21 cellular contexts compared by ENCODE assay signal in the genomic region with DNA sequence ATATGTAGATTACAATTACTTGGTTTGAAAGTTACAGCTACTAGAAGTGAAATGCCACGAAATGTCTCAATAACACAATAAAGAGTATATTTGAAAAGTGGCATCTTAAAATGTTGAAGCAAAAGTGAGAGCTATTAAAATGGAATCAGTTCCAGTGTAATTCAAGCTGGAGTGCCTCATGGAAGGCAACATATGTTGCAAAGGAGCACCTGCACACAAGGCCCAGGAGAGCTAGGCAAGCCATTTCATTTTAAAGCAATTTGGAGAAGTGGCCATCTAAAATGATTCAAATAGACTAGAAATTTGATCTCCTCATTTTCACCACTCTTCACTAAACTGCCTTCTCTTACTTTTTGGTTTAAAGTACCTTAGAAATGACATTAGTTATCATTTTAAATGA.
"Had no signal": no experiment of that assay in that cellular context is flagged by ENCODE, and none has a peak within 500 bp of the region (broad histone marks: within the 10 kb centered on the region; RNA-seq: fewer than 3 reads in every experiment).

No MANE protein-coding gene starts in this region.

- H3K27ac Mint-ChIP-seq: activated B cell treated with CpG ODN at 0.5 μM for 24 hours; activated CD4-positive, alpha-beta memory T cell treated with anti-CD3 and anti-CD28 coated beads, Interleukin-2, amount 10 ng/mL, durations not matched to agents 7 days and 5 days; activated naive CD4-positive, alpha-beta T cell treated with anti-CD3 and anti-CD28 coated beads, Interleukin-2, amount 10 ng/mL, durations not matched to agents 7 days and 5 days; activated T-helper 17 cell treated with anti-CD3 and anti-CD28 coated beads, Interleukin-2, amount 50 U/mL, for 72 hours; memory B cell; stimulated activated memory B cell treated with anti-CD40 and anti-IgM and Interleukin-4, amounts not matched to agents 10 μg/mL and 1 μg/mL and 100 μg/mL, for 72 hours had no signal

- H3K4me1 Mint-ChIP-seq: activated B cell treated with CpG ODN at 0.5 μM for 24 hours; activated CD4-positive, alpha-beta memory T cell treated with anti-CD3 and anti-CD28 coated beads, Interleukin-2, amount 10 ng/mL, durations not matched to agents 7 days and 5 days; activated naive CD4-positive, alpha-beta T cell treated with anti-CD3 and anti-CD28 coated beads, Interleukin-2, amount 10 ng/mL, durations not matched to agents 7 days and 5 days; activated T-helper 17 cell treated with anti-CD3 and anti-CD28 coated beads, Interleukin-2, amount 50 U/mL, for 72 hours; central memory CD8-positive, alpha-beta T cell; memory B cell; stimulated activated memory B cell treated with anti-CD40 and anti-IgM and Interleukin-4, amounts not matched to agents 10 μg/mL and 1 μg/mL and 100 μg/mL, for 72 hours had no signal

- DNase-seq: activated B cell treated with CpG ODN at 0.5 μM for 24 hours; activated CD4-positive, alpha-beta memory T cell treated with anti-CD3 and anti-CD28 coated beads, Interleukin-2, amount 10 ng/mL, durations not matched to agents 7 days and 5 days; activated CD4-positive, alpha-beta T cell treated with anti-CD3 and anti-CD28 coated beads for 4 hours; activated naive CD4-positive, alpha-beta T cell treated with anti-CD3 and anti-CD28 coated beads, Interleukin-2, amount 10 ng/mL, durations not matched to agents 7 days and 5 days; activated T-cell treated with anti-CD3 and anti-CD28 coated beads, Interleukin-2, amount 50 U/mL, for 1 hour; aorta; brain microvascular endothelial cell; effector CD8-positive, alpha-beta T cell; gastrocnemius medialis; heart left ventricle; occipital lobe; posterior cingulate gyrus; sigmoid colon; stimulated activated CD4-positive, alpha-beta T cell treated with anti-CD3 and anti-CD28 coated beads, Interleukin-4, amount 100 ng/mL, for 24 hours; upper lobe of right lung had no signal

- H3K9me3 ChIP-seq: gastrocnemius medialis, heart left ventricle, sigmoid colon, thoracic aorta, upper lobe of right lung had no signal

- ATAC-seq: activated T-helper 17 cell treated with anti-CD3 and anti-CD28 coated beads, Interleukin-2, amount 50 U/mL, for 72 hours; esophagus mucosa; gastrocnemius medialis; heart left ventricle; stimulated activated memory B cell treated with anti-CD40 and anti-IgM and Interleukin-4, amounts not matched to agents 10 μg/mL and 1 μg/mL and 100 μg/mL, for 72 hours; upper lobe of right lung had no signal

- H3K27me3 Mint-ChIP-seq: activated B cell treated with CpG ODN at 0.5 μM for 24 hours; activated CD4-positive, alpha-beta memory T cell treated with anti-CD3 and anti-CD28 coated beads, Interleukin-2, amount 10 ng/mL, durations not matched to agents 7 days and 5 days; activated naive CD4-positive, alpha-beta T cell treated with anti-CD3 and anti-CD28 coated beads, Interleukin-2, amount 10 ng/mL, durations not matched to agents 7 days and 5 days; activated T-helper 17 cell treated with anti-CD3 and anti-CD28 coated beads, Interleukin-2, amount 50 U/mL, for 72 hours; central memory CD8-positive, alpha-beta T cell; stimulated activated memory B cell treated with anti-CD40 and anti-IgM and Interleukin-4, amounts not matched to agents 10 μg/mL and 1 μg/mL and 100 μg/mL, for 72 hours had no signal

- H3K36me3 Mint-ChIP-seq: activated naive CD4-positive, alpha-beta T cell treated with anti-CD3 and anti-CD28 coated beads, Interleukin-2, amount 10 ng/mL, durations not matched to agents 7 days and 5 days; memory B cell; stimulated activated memory B cell treated with anti-CD40 and anti-IgM and Interleukin-4, amounts not matched to agents 10 μg/mL and 1 μg/mL and 100 μg/mL, for 72 hours had no signal

- H3K4me3 Mint-ChIP-seq: activated B cell treated with CpG ODN at 0.5 μM for 24 hours; activated CD4-positive, alpha-beta memory T cell treated with anti-CD3 and anti-CD28 coated beads, Interleukin-2, amount 10 ng/mL, durations not matched to agents 7 days and 5 days; activated naive CD4-positive, alpha-beta T cell treated with anti-CD3 and anti-CD28 coated beads, Interleukin-2, amount 10 ng/mL, durations not matched to agents 7 days and 5 days; activated T-helper 17 cell treated with anti-CD3 and anti-CD28 coated beads, Interleukin-2, amount 50 U/mL, for 72 hours; central memory CD8-positive, alpha-beta T cell; memory B cell; stimulated activated memory B cell treated with anti-CD40 and anti-IgM and Interleukin-4, amounts not matched to agents 10 μg/mL and 1 μg/mL and 100 μg/mL, for 72 hours had no signal
